In genomic region chr1:24070821-24071393, GRCh38 we compare ENCODE assay signal across 8 cellular contexts. TPM values are rescaled to one million over a fixed set of nuclear protein-coding genes. Genes with fewer than 3 reads are reported as not detected.
DNase-seq lines count a peak whose midpoint lies in the region; ATAC-seq, FAIRE-seq and TF ChIP-seq lines count a peak whose summit lies in the region.

No MANE protein-coding gene starts in this region.

- peaks cover under 1% of the 10 kb centered on the region for H3K27me3 ChIP-seq in GM06990 (replicated peaks; ENCODE audit: control insufficient read depth, insufficient read depth, low read length)

- FAIRE-seq in urothelium cell line (lab: Jason Lieb, UNC): peak; percentile 93

- peak overlapping the region; percentile 37 for H3K4me3 Mint-ChIP-seq in progenitor cell of endocrine pancreas (ENCODE audit: low read depth)

- no peaks in the 10 kb centered on the region for H3K36me3 Mint-ChIP-seq in progenitor cell of endocrine pancreas (ENCODE audit: insufficient read depth)

- H3K9me3 Mint-ChIP-seq in progenitor cell of endocrine pancreas (ENCODE audit: low read depth): no peaks in the 10 kb centered on the region

- H3K4me3 ChIP-seq in GM06990 (replicated peaks; ENCODE audit: low read depth, low read length): no peak overlapping the region

- no peak overlapping the region for H3K27ac Mint-ChIP-seq in progenitor cell of endocrine pancreas

- H3K36me3 ChIP-seq in GM06990 (ENCODE audit: control insufficient read depth, insufficient read depth, low read length): no peaks in the 10 kb centered on the region

- intact Hi-C loops in cardiac septum (cut with DNase I): loop anchor here (5.0 to 10.0 kb wide), 2 partner anchors 81 to 324 kb away; no protein-coding TSS in a partner anchor

- peak; percentile 53 for DNase-seq in GM06990 (ENCODE audit: extremely low read depth, insufficient read length)
- peak; percentile 56 for DNase-seq in NCI-H1092 (lab: John Stamatoyannopoulos, UW)
- DNase-seq in SKM-1 (lab: John Stamatoyannopoulos, UW; ENCODE audit: unreplicated experiment): peak; percentile 23
- peak; percentile 76 for DNase-seq in activated naive CD4-positive, alpha-beta T cell treated with anti-CD3 and anti-CD28 coated beads, Interleukin-2, amount 50 U/mL, for 16 hours
- peak; percentile 83 for DNase-seq in cardiac septum (ENCODE audit: low spot score)
- DNase-seq in progenitor cell of endocrine pancreas (ENCODE audit: low spot score, unreplicated experiment): peak; percentile 77
- peak; percentile 88 for DNase-seq in urothelium cell line (ENCODE audit: low spot score)

- ATAC-seq in HG02885 (IDR thresholded peaks at IDR 0.05; ENCODE audit: poor library complexity, unreplicated experiment): no peak

- H3K27me3 Mint-ChIP-seq in progenitor cell of endocrine pancreas: peaks cover 9% of the 10 kb centered on the region

- TF ChIP-seq CTCF in GM06990 (IDR thresholded peaks at IDR 0.05; ENCODE audit: insufficient read depth, low read length, poor library complexity, severe bottlenecking) (peak; percentile 83), progenitor cell of endocrine pancreas (IDR thresholded peaks at IDR 0.05; ENCODE audit: unreplicated experiment) (peak; percentile 86)

- peaks cover 2% of the 10 kb centered on the region for H3K4me1 Mint-ChIP-seq in progenitor cell of endocrine pancreas (ENCODE audit: low read depth)

RNA-seq across cellular contexts. Expression of gene MYOM3, which starts 41.0 kb away (rescaled TPM):
- 249 TPM for total RNA-seq in cardiac septum
- 0.62 and 0.84 TPM in 2 replicates for total RNA-seq in progenitor cell of endocrine pancreas

Comparison
In these comparisons a context has a peak if more than half of its experiments do, and no peak if none do; other contexts are left out.
1. DNase-seq: peak in every context shown above with its lines; median percentile 88 in urothelium cell line; 83 in cardiac septum; 77 in progenitor cell of endocrine pancreas; 76 in activated naive CD4-positive, alpha-beta T cell treated with anti-CD3 and anti-CD28 coated beads, Interleukin-2, amount 50 U/mL, for 16 hours; 56 in NCI-H1092; 53 in GM06990; 23 in SKM-1.
2. RNA of gene MYOM3, which starts 41.0 kb away (total RNA-seq): 249 TPM in cardiac septum (single experiment); 0.62 to 0.84 TPM in progenitor cell of endocrine pancreas; every median in the first group is over 100 times any median in the second.